ENCODE assay signal across 32 cellular contexts in genomic region chr20:62160876-62161275, GRCh38. TPM values are rescaled to one million over a fixed set of nuclear protein-coding genes. Genes with fewer than 3 reads are reported as not detected.
"Had no signal": no experiment of that assay in that cellular context is flagged by ENCODE, and none has a peak within 500 bp of the region (broad histone marks: within the 10 kb centered on the region; RNA-seq: fewer than 3 reads in every experiment).

No MANE protein-coding gene starts in this region.

- H3K9me3 ChIP-seq: body of pancreas, colonic mucosa, gastroesophageal sphincter, ovary, prostate gland, testis, transverse colon had no signal

- H3K27ac ChIP-seq: body of pancreas, cardiac muscle cell, colonic mucosa, gastroesophageal sphincter, ovary, prostate gland, testis, transverse colon, VCaP had no signal

- H3K27ac Mint-ChIP-seq: activated naive CD8-positive, alpha-beta T cell; memory B cell; natural killer cell; T-helper 1 cell treated with Interleukin-12 subunit alpha and Interleukin-12 subunit beta and Interleukin-4 antibody, amounts not matched to agents 30 μg/mL and 1 μg/mL, for 36 hours had no signal

- H3K27me3 ChIP-seq: body of pancreas, cardiac muscle cell, colonic mucosa, gastroesophageal sphincter, ovary, testis, transverse colon had no signal

- H3K27me3 Mint-ChIP-seq: activated naive CD8-positive, alpha-beta T cell; memory B cell had no signal

- H3K36me3 Mint-ChIP-seq: activated naive CD8-positive, alpha-beta T cell; natural killer cell had no signal

- H3K4me3 Mint-ChIP-seq: activated naive CD8-positive, alpha-beta T cell; memory B cell; natural killer cell; T-helper 1 cell treated with Interleukin-12 subunit alpha and Interleukin-12 subunit beta and Interleukin-4 antibody, amounts not matched to agents 30 μg/mL and 1 μg/mL, for 36 hours had no signal

- H3K4me1 ChIP-seq: colonic mucosa, prostate gland had no signal

- ATAC-seq: body of pancreas; gastroesophageal sphincter; natural killer cell; stimulated activated naive CD8-positive, alpha-beta T cell treated with anti-CD3 and anti-CD28 coated beads, Interleukin-15, Interleukin-2, amounts not matched to agents 100 U/mL and 50 U/mL, for 24 hours had no signal

- H3K36me3 ChIP-seq: ovary had no signal

- DNase-seq: activated CD4-positive, alpha-beta T cell treated with anti-CD3 and anti-CD28 coated beads for 48 hours; activated CD4-positive, alpha-beta T cell treated with anti-CD3 and anti-CD28 coated beads, Interleukin-2, amount 50 U/mL, for 48 hours; activated CD8-positive, alpha-beta memory T cell treated with anti-CD3 and anti-CD28 coated beads for 24 hours; activated effector memory CD4-positive, alpha-beta T cell treated with Interleukin-2 at 50 U/mL for 16 hours; activated naive CD4-positive, alpha-beta T cell treated with Interleukin-2 at 50 U/mL for 16 hours; anterior cingulate cortex; body of pancreas; cerebellar nuclear complex; colonic mucosa; effector CD8-positive, alpha-beta T cell; hippocampal formation; natural killer cell; ovary; stimulated activated CD4-positive, alpha-beta T cell treated with anti-CD3 and anti-CD28 coated beads, Interleukin-2, amount 100 ng/mL, for 48 hours; stimulated activated naive CD8-positive, alpha-beta T cell treated with anti-CD3 and anti-CD28 coated beads, Interleukin-15, Interleukin-2, amounts not matched to agents 100 U/mL and 50 U/mL, for 24 hours; T-helper 9 cell; testis; transverse colon had no signal

- H3K9me3 Mint-ChIP-seq: memory B cell; natural killer cell; T-helper 1 cell treated with Interleukin-12 subunit alpha and Interleukin-12 subunit beta and Interleukin-4 antibody, amounts not matched to agents 30 μg/mL and 1 μg/mL, for 36 hours had no signal

- H3K4me3 ChIP-seq: body of pancreas, cardiac muscle cell, colonic mucosa, gastroesophageal sphincter, ovary, prostate gland, testis, transverse colon had no signal

RNA-seq across cellular contexts. Expression of gene HRH3, which starts 59.2 kb away (rescaled TPM):
- total RNA-seq: cardiac muscle cell, colonic mucosa, dermis microvascular lymphatic vessel endothelial cell, epithelial cell of proximal tubule, fibroblast of lung, fibroblast of villous mesenchyme, gastroesophageal sphincter, kidney epithelial cell, lower leg skin, mononuclear cell, natural killer cell, ovary, transverse colon had no signal
- polyA plus RNA-seq: cardiac muscle cell, fibroblast of lung, ovary had no signal
